Comparison of ENCODE assay signal across 28 cellular contexts in genomic region chr7:46852795-46853194, GRCh38.
"Had no signal": no experiment of that assay in that cellular context is flagged by ENCODE, and none has a peak within 500 bp of the region (broad histone marks: within the 10 kb centered on the region; RNA-seq: fewer than 3 reads in every experiment).

No MANE protein-coding gene starts in this region.

- H3K4me1 ChIP-seq: esophagus squamous epithelium, gastroesophageal sphincter had no signal

- H3K36me3 ChIP-seq: brain microvascular endothelial cell, esophagus squamous epithelium, gastroesophageal sphincter, heart right ventricle, WERI-Rb-1 had no signal

- H3K4me3 ChIP-seq: esophagus squamous epithelium, gastroesophageal sphincter, heart right ventricle had no signal

- ATAC-seq: activated CD4-positive, CD25-positive, alpha-beta regulatory T cell treated with anti-CD3 and anti-CD28 coated beads, Interleukin-2, amount 50 U/mL, for 24 hours; activated CD8-positive, alpha-beta T cell treated with anti-CD3 and anti-CD28 coated beads for 36 hours; activated T-cell treated with anti-CD3 and anti-CD28 coated beads, Interleukin-2, amount 50 U/mL, for 4 hours; activated T-helper 17 cell treated with anti-CD3 and anti-CD28 coated beads, Interleukin-2, amount 50 U/mL, for 72 hours; effector memory CD8-positive, alpha-beta T cell; gastroesophageal sphincter; heart right ventricle; T-helper 17 cell had no signal

- H3K27me3 ChIP-seq: brain microvascular endothelial cell, esophagus squamous epithelium, gastroesophageal sphincter, heart right ventricle had no signal

- H3K9me3 ChIP-seq: esophagus squamous epithelium, gastroesophageal sphincter, heart right ventricle had no signal

- DNase-seq: activated B cell treated with CpG ODN at 0.5 μM for 24 hours; activated CD4-positive, alpha-beta T cell treated with anti-CD3 and anti-CD28 coated beads for 48 hours; activated CD4-positive, alpha-beta T cell treated with anti-CD3 and anti-CD28 coated beads, Interleukin-2, amount 50 U/mL, for 1 hour; activated CD4-positive, alpha-beta T cell treated with anti-CD3 and anti-CD28 coated beads, Interleukin-2, amount 50 U/mL, for 48 hours; activated CD8-positive, alpha-beta memory T cell treated with anti-CD3 and anti-CD28 coated beads for 24 hours; activated CD8-positive, alpha-beta T cell treated with anti-CD3 and anti-CD28 coated beads for 36 hours; activated effector memory CD4-positive, alpha-beta T cell treated with Interleukin-2 at 50 U/mL for 16 hours; activated gamma-delta T cell treated with Interleukin-2 at 50 U/mL for 16 hours; activated naive CD4-positive, alpha-beta T cell treated with anti-CD3 and anti-CD28 coated beads, Interleukin-2, amount 50 U/mL, for 16 hours; activated naive CD4-positive, alpha-beta T cell treated with Interleukin-2 at 50 U/mL for 16 hours; activated T-cell treated with anti-CD3 and anti-CD28 coated beads, Interleukin-2, amount 50 U/mL, for 4 hours; amniotic stem cell; anterior cingulate cortex; brain microvascular endothelial cell; cortex of kidney; dermis blood vessel endothelial cell; effector CD4-positive, alpha-beta T cell; effector memory CD8-positive, alpha-beta T cell; esophagus squamous epithelium; foreskin melanocyte; heart right ventricle; T-helper 17 cell; T1000; WERI-Rb-1 had no signal

- H3K27ac ChIP-seq: brain microvascular endothelial cell, epithelial cell of prostate, esophagus squamous epithelium, gastroesophageal sphincter, heart right ventricle, WERI-Rb-1 had no signal
